18 cellular contexts compared by ENCODE assay signal in the genomic region with DNA sequence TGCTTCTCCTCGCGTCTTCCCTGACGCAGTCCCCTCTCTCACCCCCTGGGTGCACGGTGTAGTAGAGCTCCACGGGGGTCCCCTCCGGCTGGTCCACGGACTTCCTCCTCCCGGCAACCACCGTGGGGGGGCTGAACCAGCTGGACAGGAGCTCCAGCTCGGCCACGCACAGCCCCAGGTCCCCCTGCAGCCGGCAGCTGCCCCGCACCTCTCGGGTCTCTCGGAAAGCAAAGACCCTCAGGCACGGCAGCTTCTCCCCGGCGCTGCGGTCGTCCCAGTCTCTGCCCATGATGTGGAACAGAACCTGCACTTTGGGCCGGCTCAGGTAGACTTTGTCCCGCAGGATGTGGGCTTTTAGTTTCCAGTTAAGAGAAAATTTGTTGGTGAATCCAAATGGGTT.
DNase-seq lines count a peak whose midpoint lies in the region; ATAC-seq lines count a peak whose summit lies in the region.
"Had no signal": no experiment of that assay in that cellular context is flagged by ENCODE, and none has a peak within 500 bp of the region (broad histone marks: within the 10 kb centered on the region; RNA-seq: fewer than 3 reads in every experiment).

No MANE protein-coding gene starts in this region.

- H4K8ac ChIP-seq in neuronal stem cell (ENCODE audit: low read depth, low read length): no peak overlapping the region

- no peaks in the 10 kb centered on the region for H3K36me3 ChIP-seq in neuronal stem cell (replicated peaks in 1 of 2; ENCODE audit: control insufficient read depth in 2 of 2, insufficient read depth in 2 of 2, low read length in 2 of 2)
- H3K36me3 ChIP-seq: BLaER1 had no signal

- no peak overlapping the region for H3K4me3 ChIP-seq in neuronal stem cell (ENCODE audit: low read length in 2 of 2)
- H3K4me3 ChIP-seq: BLaER1 had no signal

- H3K9me3 Mint-ChIP-seq in activated naive CD8-positive, alpha-beta T cell treated with anti-CD3 and anti-CD28 coated beads, Interleukin-2, amount 50 U/mL, for 24 hours: peaks cover 23% of the 10 kb centered on the region
- peaks cover 6% of the 10 kb centered on the region for H3K9me3 Mint-ChIP-seq in activated naive CD8-positive, alpha-beta T cell treated with anti-CD3 and anti-CD28 coated beads for 36 hours

- no peak overlapping the region for H3K18ac ChIP-seq in neuronal stem cell (ENCODE audit: low read length)

- H3K4me2 ChIP-seq in neuronal stem cell (ENCODE audit: insufficient read depth, low read length, poor library complexity, severe bottlenecking): no peak overlapping the region
- H3K4me2 ChIP-seq: BLaER1 had no signal

- peak; percentile 28 for ATAC-seq in activated naive CD8-positive, alpha-beta T cell treated with anti-CD3 and anti-CD28 coated beads, Interleukin-2, amount 50 U/mL, for 24 hours
- ATAC-seq: CD8-positive, alpha-beta T cell had no signal

- H3K9ac ChIP-seq in neuronal stem cell (ENCODE audit: low read depth, low read length, poor library complexity): no peak overlapping the region
- H3K9ac ChIP-seq: BLaER1 had no signal

- no peak overlapping the region for H3K23ac ChIP-seq in neuronal stem cell (ENCODE audit: low read depth, low read length, poor library complexity)

- no peak overlapping the region for H2BK120ac ChIP-seq in neuronal stem cell (ENCODE audit: low read depth, low read length)

- H4K91ac ChIP-seq in neuronal stem cell (ENCODE audit: low read depth, low read length, poor library complexity): no peak overlapping the region

- peak overlapping the region; percentile 12 for H2AK5ac ChIP-seq in neuronal stem cell (ENCODE audit: low read depth, low read length)

- H3K27me3 Mint-ChIP-seq in activated naive CD8-positive, alpha-beta T cell treated with anti-CD3 and anti-CD28 coated beads, Interleukin-2, amount 50 U/mL, for 24 hours: no peaks in the 10 kb centered on the region
- no peaks in the 10 kb centered on the region for H3K27me3 Mint-ChIP-seq in activated naive CD8-positive, alpha-beta T cell treated with anti-CD3 and anti-CD28 coated beads for 36 hours
- H3K27me3 Mint-ChIP-seq: B cell; CD4-positive, CD25-positive, alpha-beta regulatory T cell had no signal

- H3K36me3 Mint-ChIP-seq in activated naive CD8-positive, alpha-beta T cell treated with anti-CD3 and anti-CD28 coated beads, Interleukin-2, amount 50 U/mL, for 24 hours (ENCODE audit: low read depth): no peaks in the 10 kb centered on the region
- no peaks in the 10 kb centered on the region for H3K36me3 Mint-ChIP-seq in activated naive CD8-positive, alpha-beta T cell treated with anti-CD3 and anti-CD28 coated beads for 36 hours
- H3K36me3 Mint-ChIP-seq: CD4-positive, CD25-positive, alpha-beta regulatory T cell; CD8-positive, alpha-beta T cell had no signal

- H3K9me3 ChIP-seq in neuronal stem cell (replicated peaks in 1 of 2; ENCODE audit: control insufficient read depth in 2 of 2, insufficient read depth in 1 of 2, low read depth in 1 of 2, low read length in 2 of 2): peaks cover 5 to 7% of the 10 kb centered on the region in 2 donors
- H3K9me3 ChIP-seq: Caco-2 had no signal

- no peak overlapping the region for H3K4ac ChIP-seq in neuronal stem cell (ENCODE audit: low read length)

- H3K79me1 ChIP-seq in neuronal stem cell (ENCODE audit: low read depth, low read length): no peaks in the 10 kb centered on the region

- no peak overlapping the region for H3K14ac ChIP-seq in neuronal stem cell (ENCODE audit: low read length)

- no peak overlapping the region for H2BK5ac ChIP-seq in neuronal stem cell (ENCODE audit: low read length)

- no peaks in the 10 kb centered on the region for H3K4me1 Mint-ChIP-seq in activated naive CD8-positive, alpha-beta T cell treated with anti-CD3 and anti-CD28 coated beads, Interleukin-2, amount 50 U/mL, for 24 hours
- no peaks in the 10 kb centered on the region for H3K4me1 Mint-ChIP-seq in activated naive CD8-positive, alpha-beta T cell treated with anti-CD3 and anti-CD28 coated beads for 36 hours
- H3K4me1 Mint-ChIP-seq: B cell; CD4-positive, CD25-positive, alpha-beta regulatory T cell had no signal

- no peak overlapping the region for H2AFZ ChIP-seq in neuronal stem cell (ENCODE audit: low read length)

- no peak overlapping the region for H2BK12ac ChIP-seq in neuronal stem cell (ENCODE audit: low read length)

- no peak overlapping the region for H3K4me3 Mint-ChIP-seq in activated naive CD8-positive, alpha-beta T cell treated with anti-CD3 and anti-CD28 coated beads, Interleukin-2, amount 50 U/mL, for 24 hours
- H3K4me3 Mint-ChIP-seq in activated naive CD8-positive, alpha-beta T cell treated with anti-CD3 and anti-CD28 coated beads for 36 hours: no peak overlapping the region
- H3K4me3 Mint-ChIP-seq: B cell; CD4-positive, CD25-positive, alpha-beta regulatory T cell; CD8-positive, alpha-beta T cell had no signal

- no CpG with 5 or more reads among the region's 22 CpGs for WGBS in neuronal stem cell (ENCODE audit: extremely low coverage in 2 of 2, insufficient read length in 2 of 2, insufficient replicate concordance in 1 of 2), 2 donors

- no peak overlapping the region for H3K27ac Mint-ChIP-seq in activated naive CD8-positive, alpha-beta T cell treated with anti-CD3 and anti-CD28 coated beads, Interleukin-2, amount 50 U/mL, for 24 hours
- no peak overlapping the region for H3K27ac Mint-ChIP-seq in activated naive CD8-positive, alpha-beta T cell treated with anti-CD3 and anti-CD28 coated beads for 36 hours
- H3K27ac Mint-ChIP-seq: B cell; CD4-positive, CD25-positive, alpha-beta regulatory T cell; CD8-positive, alpha-beta T cell had no signal

- DNase-seq in activated naive CD8-positive, alpha-beta T cell treated with anti-CD3 and anti-CD28 coated beads, Interleukin-2, amount 50 U/mL, for 24 hours: no peak
- no peak for DNase-seq in activated naive CD8-positive, alpha-beta T cell treated with anti-CD3 and anti-CD28 coated beads for 36 hours
- DNase-seq in neuronal stem cell (ENCODE audit: low spot score) (no peak), NK-92 (lab: John Stamatoyannopoulos, UW; ENCODE audit: unreplicated experiment) (no peak), occipital lobe (lab: John Stamatoyannopoulos, UW) (no peak)
- DNase-seq: Caco-2; CD4-positive, CD25-positive, alpha-beta regulatory T cell; CD8-positive, alpha-beta T cell; DMS153; DND-41; GOT3; H7; HCEC 1CT had no signal

- H3K27ac ChIP-seq in cingulate gyrus (ENCODE audit: low read depth, low read length): peak overlapping the region; percentile 26
- no peak overlapping the region for H3K27ac ChIP-seq in neuronal stem cell (replicated peaks; ENCODE audit: low read length)
- H3K27ac ChIP-seq: 22Rv1, BLaER1, C4-2B had no signal

- H3K4me1 ChIP-seq in neuronal stem cell (ENCODE audit: control insufficient read depth in 2 of 2, insufficient read depth in 1 of 2, low read depth in 1 of 2, low read length in 2 of 2): peaks cover 3 to 4% of the 10 kb centered on the region in 2 donors
- H3K4me1 ChIP-seq: BLaER1, Caco-2 had no signal

- peaks cover 0 to 3% (median 0%) of the 10 kb centered on the region in 3 experiments for H3K27me3 ChIP-seq in neuronal stem cell (ENCODE audit: control insufficient read depth in 3 of 3, insufficient read depth in 3 of 3, low read depth in 1 of 3, low read length in 3 of 3)
- H3K27me3 ChIP-seq: BLaER1 had no signal

- H2BK15ac ChIP-seq in neuronal stem cell (ENCODE audit: low read length): no peak overlapping the region
